Comparison of ENCODE assay signal across 1 cellular context in the genomic region with DNA sequence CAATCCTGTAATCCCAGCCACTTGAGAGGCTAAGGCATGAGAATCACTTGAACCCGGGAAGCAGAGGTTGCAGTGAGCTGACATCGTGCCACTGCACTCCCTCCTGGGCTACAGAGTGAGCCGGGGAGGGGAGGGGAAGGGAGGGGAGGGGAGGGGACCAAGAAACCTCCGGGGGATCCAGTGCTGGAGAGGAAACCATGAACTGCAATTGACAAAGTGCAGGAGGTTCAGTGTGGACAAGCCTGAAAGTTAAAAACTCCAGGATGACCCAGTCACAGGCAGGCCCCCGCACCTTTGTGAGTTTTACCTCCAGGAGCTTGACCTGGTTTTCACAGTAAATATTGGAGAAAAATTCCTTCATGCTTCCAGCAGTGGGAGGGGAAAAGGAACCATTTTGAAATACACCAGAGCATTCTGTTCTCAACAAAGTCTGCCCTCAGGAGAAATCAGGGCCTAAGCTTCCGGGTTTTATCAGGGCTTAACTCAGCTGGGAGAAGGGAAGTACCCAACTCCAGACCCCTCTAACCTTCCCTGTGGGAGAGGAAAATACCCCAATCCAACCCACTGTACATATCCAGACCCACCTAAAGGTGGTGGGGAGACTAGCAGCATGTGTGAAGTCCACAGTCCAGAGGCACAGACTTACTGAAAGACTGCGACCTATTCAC.
TF ChIP-seq lines count a peak whose summit lies in the region.

No MANE protein-coding gene starts in this region.

TF ChIP-seq in GM23338, 12 proteins besides CTCF, POLR2A, EP300 and RAD21:
- TF ChIP-seq, protein P1, sequence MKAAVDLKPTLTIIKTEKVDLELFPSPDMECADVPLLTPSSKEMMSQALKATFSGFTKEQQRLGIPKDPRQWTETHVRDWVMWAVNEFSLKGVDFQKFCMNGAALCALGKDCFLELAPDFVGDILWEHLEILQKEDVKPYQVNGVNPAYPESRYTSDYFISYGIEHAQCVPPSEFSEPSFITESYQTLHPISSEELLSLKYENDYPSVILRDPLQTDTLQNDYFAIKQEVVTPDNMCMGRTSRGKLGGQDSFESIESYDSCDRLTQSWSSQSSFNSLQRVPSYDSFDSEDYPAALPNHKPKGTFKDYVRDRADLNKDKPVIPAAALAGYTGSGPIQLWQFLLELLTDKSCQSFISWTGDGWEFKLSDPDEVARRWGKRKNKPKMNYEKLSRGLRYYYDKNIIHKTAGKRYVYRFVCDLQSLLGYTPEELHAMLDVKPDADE (IDR thresholded peaks at IDR 0.05): no peak
